32 cellular contexts compared by ENCODE assay signal in the genomic region with DNA sequence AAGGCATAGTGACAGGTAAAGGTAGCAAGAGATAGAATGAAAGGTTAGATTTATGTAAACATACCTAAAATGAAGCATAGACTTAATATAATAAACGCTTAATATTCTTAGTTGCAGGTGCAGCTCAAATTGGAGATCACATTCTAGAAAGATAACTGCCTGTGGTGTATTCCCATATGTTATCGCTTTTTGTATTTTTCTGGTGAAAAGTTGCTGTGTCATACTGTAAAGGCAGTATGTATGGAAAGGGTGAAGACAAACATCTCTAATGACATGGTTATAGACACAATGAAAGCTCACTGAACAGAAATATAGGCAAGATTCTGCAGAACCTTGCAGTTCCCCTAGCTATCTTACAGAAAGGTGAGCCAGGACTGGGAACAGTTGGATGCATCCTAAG.
"Had no signal": no experiment of that assay in that cellular context is flagged by ENCODE, and none has a peak within 500 bp of the region (broad histone marks: within the 10 kb centered on the region; RNA-seq: fewer than 3 reads in every experiment).

No MANE protein-coding gene starts in this region.

- H3K27me3 ChIP-seq: adrenal gland, body of pancreas, brain microvascular endothelial cell, breast epithelium had no signal

- H3K36me3 ChIP-seq: adrenal gland, brain microvascular endothelial cell, breast epithelium had no signal

- H3K27ac ChIP-seq: adrenal gland, body of pancreas, brain microvascular endothelial cell, breast epithelium, VCaP had no signal

- H3K4me1 ChIP-seq: adrenal gland, body of pancreas, breast epithelium had no signal

- ATAC-seq: activated CD8-positive, alpha-beta T cell treated with anti-CD3 and anti-CD28 coated beads for 36 hours; activated naive CD4-positive, alpha-beta T cell treated with anti-CD3 and anti-CD28 coated beads, Interleukin-2, amount 50 U/mL, for 72 hours; activated T-cell treated with anti-CD3 and anti-CD28 coated beads, Interleukin-2, amount 50 U/mL, for 4 hours; activated T-cell treated with anti-CD3 and anti-CD28 coated beads, Interleukin-2, amount 50 U/mL, for 72 hours; activated T-helper 17 cell treated with anti-CD3 and anti-CD28 coated beads, Interleukin-2, amount 50 U/mL, for 72 hours; body of pancreas had no signal

- DNase-seq: activated B cell treated with CpG ODN at 0.5 μM for 24 hours; activated CD4-positive, alpha-beta memory T cell treated with anti-CD3 and anti-CD28 coated beads for 36 hours; activated CD4-positive, alpha-beta T cell treated with anti-CD3 and anti-CD28 coated beads for 4 hours; activated CD4-positive, alpha-beta T cell treated with anti-CD3 and anti-CD28 coated beads, Interleukin-2, amount 10 ng/mL, durations not matched to agents 24 days and 14 days; activated CD4-positive, alpha-beta T cell treated with anti-CD3 and anti-CD28 coated beads, Interleukin-2, amount 50 U/mL, for 1 hour; activated CD4-positive, alpha-beta T cell treated with anti-CD3 and anti-CD28 coated beads, Interleukin-2, amount 50 U/mL, for 4 hours; activated CD4-positive, CD25-positive, alpha-beta regulatory T cell treated with anti-CD3 and anti-CD28 coated beads, Interleukin-2, amount 50 U/mL, for 72 hours; activated CD8-positive, alpha-beta memory T cell treated with anti-CD3 and anti-CD28 coated beads, Interleukin-2, amount 50 U/mL, for 4 hours; activated CD8-positive, alpha-beta T cell treated with anti-CD3 and anti-CD28 coated beads for 36 hours; activated effector memory CD4-positive, alpha-beta T cell treated with anti-CD3 and anti-CD28 coated beads, Interleukin-2, amount 50 U/mL, for 16 hours; activated gamma-delta T cell treated with Interleukin-2 at 50 U/mL for 16 hours; activated naive CD4-positive, alpha-beta T cell; activated naive CD4-positive, alpha-beta T cell treated with anti-CD3 and anti-CD28 coated beads for 36 hours; activated naive CD4-positive, alpha-beta T cell treated with anti-CD3 and anti-CD28 coated beads, Interleukin-2, amount 50 U/mL, for 16 hours; activated naive CD8-positive, alpha-beta T cell treated with anti-CD3 and anti-CD28 coated beads for 36 hours; activated T-cell treated with anti-CD3 and anti-CD28 coated beads for 4 hours; activated T-cell treated with anti-CD3 and anti-CD28 coated beads, Interleukin-2, amount 50 U/mL, for 1 hour; activated T-cell treated with anti-CD3 and anti-CD28 coated beads, Interleukin-2, amount 50 U/mL, for 4 hours; activated T-cell treated with anti-CD3 and anti-CD28 coated beads, Interleukin-2, amount 50 U/mL, for 72 hours; adrenal gland; amniotic stem cell; aorta; body of pancreas; brain microvascular endothelial cell; central memory CD4-positive, alpha-beta T cell; T-helper 1 cell; T-helper 2 cell; T-helper 9 cell had no signal

- H3K9me3 ChIP-seq: adrenal gland, body of pancreas, breast epithelium had no signal

- H3K4me3 ChIP-seq: adrenal gland, body of pancreas, breast epithelium had no signal
